In genomic region chr12:90396556-90396955, GRCh38 we compare ENCODE assay signal across 20 cellular contexts.
DNase-seq lines count a peak whose midpoint lies in the region; ATAC-seq, FAIRE-seq and TF ChIP-seq lines count a peak whose summit lies in the region.
"Had no signal": no experiment of that assay in that cellular context is flagged by ENCODE, and none has a peak within 500 bp of the region (broad histone marks: within the 10 kb centered on the region; RNA-seq: fewer than 3 reads in every experiment).

No MANE protein-coding gene starts in this region.

- TF ChIP-seq EP300 in K562 (IDR thresholded peaks at IDR 0.05; ENCODE audit: low read length) = no peak

- CTCF ChIA-PET in K562 (lab: Yijun Ruan, JAX; ENCODE audit: low intra/inter-chr PET ratio) = no interaction called here

- no peak for TF ChIP-seq POLR2A in K562 (conservative IDR thresholded peaks at IDR 0.05)
- no peak for TF ChIP-seq POLR2A in GM12891 (IDR thresholded peaks at IDR 0.05; ENCODE audit: low read depth, low read length)
- no peak for TF ChIP-seq POLR2A in right lobe of liver (IDR thresholded peaks at IDR 0.05)

- no peaks in the 10 kb centered on the region for H3K27me3 ChIP-seq in K562 (ENCODE audit: control insufficient read depth in 2 of 2, insufficient read depth in 2 of 2, low read length in 2 of 2)
- H3K27me3 ChIP-seq in right lobe of liver = no peaks in the 10 kb centered on the region

- H3K36me3 ChIP-seq in K562 (ENCODE audit: control insufficient read depth, insufficient read depth, low read length) (no peaks in the 10 kb centered on the region), right lobe of liver (no peaks in the 10 kb centered on the region)
- H3K36me3 ChIP-seq: BLaER1 treated with 17β-estradiol and CSF1 and Interleukin-3, amounts not matched to agents 10 nM and 100 nM had no signal

- no peak for FAIRE-seq in K562 (lab: Jason Lieb, UNC)
- no peak for FAIRE-seq in GM12891 (lab: Jason Lieb, UNC)
- FAIRE-seq: A549, G401.6, GM19239 had no signal

- H3K4me1 ChIP-seq in K562 (replicated peaks in 1 of 2; ENCODE audit: control insufficient read depth in 2 of 2, insufficient read depth in 2 of 2, low read length in 2 of 2) = no peaks in the 10 kb centered on the region
- no peaks in the 10 kb centered on the region for H3K4me1 ChIP-seq in right lobe of liver
- H3K4me1 ChIP-seq: A549; BLaER1 treated with 17β-estradiol and CSF1 and Interleukin-3, amounts not matched to agents 10 nM and 100 nM; Caco-2 had no signal

- DNase-seq in DMS53 (lab: John Stamatoyannopoulos, UW) (peak; percentile 5), DMS53 treated with DMSO at 0.1 percent for 48 hours (lab: John Stamatoyannopoulos, UW; ENCODE audit: unreplicated experiment) (no peak), OCI-M1 (lab: John Stamatoyannopoulos, UW) (peak; percentile 15), K562 (ENCODE audit: extremely low read depth in 1 of 4, low spot score in 3 of 4) (no peak), GM12891 (ENCODE audit: insufficient read length, low spot score) (no peak), SKM-1 (lab: John Stamatoyannopoulos, UW; ENCODE audit: unreplicated experiment) (no peak), right lobe of liver (no peak)
- DNase-seq: AML-193; Caco-2; Calu3; CD4-positive, alpha-beta T cell; CD8-positive, alpha-beta T cell; DMS79 treated with DMSO at 0.1 percent for 48 hours; GF-D8 had no signal

- no peaks in the 10 kb centered on the region for H3K9me1 ChIP-seq in K562 (ENCODE audit: control insufficient read depth, insufficient read depth, low read length)

- H3K9me3 ChIP-seq in K562 (replicated peaks; ENCODE audit: control insufficient read depth, insufficient read depth, low read depth, low read length) = peaks cover 3% of the 10 kb centered on the region; the same call in 1 of the 2 replicates
- no peaks in the 10 kb centered on the region for H3K9me3 ChIP-seq in right lobe of liver
- H3K9me3 ChIP-seq: Caco-2 had no signal

- POLR2A ChIA-PET in K562 (lab: Yijun Ruan, JAX) = no interaction called here

- no peaks in the 10 kb centered on the region for H4K20me1 ChIP-seq in K562 (replicated peaks; ENCODE audit: control insufficient read depth, insufficient read depth, low read length)
- H4K20me1 ChIP-seq: BLaER1 treated with 17β-estradiol and CSF1 and Interleukin-3, amounts not matched to agents 10 nM and 100 nM had no signal

- H2AFZ ChIP-seq in K562 (ENCODE audit: low read depth, low read length) = no peak overlapping the region

- TF ChIP-seq RAD21 in K562 (CRISPR knock-in tag; conservative IDR thresholded peaks at IDR 0.05 in 1 of 2, IDR thresholded peaks at IDR 0.05 in 1 of 2) = no peak

- intact Hi-C loops in K562 (cut with micrococcal nuclease) = no loop called here
- intact Hi-C loops in right lobe of liver (cut with DNase I) = no loop called here

- in situ Hi-C loops in K562 (cut with MboI) = no loop called here

- TF ChIP-seq CTCF in K562 (IDR thresholded peaks at IDR 0.05 in 2 of 3, conservative IDR thresholded peaks at IDR 0.05 in 1 of 3; ENCODE audit: insufficient read depth in 2 of 3, low read depth in 1 of 3, low read length in 3 of 3) (no peak), right lobe of liver (IDR thresholded peaks at IDR 0.05) (no peak)

- H3K4me3 ChIP-seq in K562 (no peak overlapping the region), right lobe of liver (no peak overlapping the region)
- H3K4me3 ChIP-seq: A549; BLaER1 treated with 17β-estradiol and CSF1 and Interleukin-3, amounts not matched to agents 10 nM and 100 nM had no signal

- ATAC-seq in K562 (no peak), right lobe of liver (no peak)
- ATAC-seq: A549; CD8-positive, alpha-beta T cell had no signal

- no TSS peak for BruUV-seq in K562 (replicated peaks; lab: Mats Ljungman, UMichigan)

- H3K27ac ChIP-seq in K562 (ENCODE audit: extremely low read depth, low read depth, low read length) = no peak overlapping the region
- H3K27ac ChIP-seq in right lobe of liver = no peak overlapping the region
- H3K27ac ChIP-seq: 22Rv1; A549; BLaER1 treated with 17β-estradiol and CSF1 and Interleukin-3, amounts not matched to agents 10 nM and 100 nM; C4-2B had no signal

- H3K4me2 ChIP-seq in K562 (ENCODE audit: insufficient read depth, low read length) = no peak overlapping the region
- H3K4me2 ChIP-seq: A549; BLaER1 treated with 17β-estradiol and CSF1 and Interleukin-3, amounts not matched to agents 10 nM and 100 nM had no signal

- WGBS in K562 (ENCODE audit: insufficient coverage, low coverage, missing lambda C conversion rate) = 0% methylated on average over 1 of the region's 1 CpG
- 83% methylated on average over 1 of the region's 1 CpG for WGBS in right lobe of liver (ENCODE audit: insufficient coverage, low coverage, low lambda C conversion rate, missing lambda C conversion rate)

- H3K9ac ChIP-seq in K562 (ENCODE audit: insufficient read depth in 1 of 2, low read depth in 2 of 2, low read length in 2 of 2) = no peak overlapping the region
- H3K9ac ChIP-seq: BLaER1 treated with 17β-estradiol and CSF1 and Interleukin-3, amounts not matched to agents 10 nM and 100 nM had no signal

- no peaks in the 10 kb centered on the region for H3K79me2 ChIP-seq in K562 (ENCODE audit: control insufficient read depth, insufficient read depth, low read length)

TF ChIP-seq in K562, 482 proteins besides CTCF, POLR2A, EP300 and RAD21:
- peak; percentile 60; the same call in 1 of the 2 replicates for TF ChIP-seq TRIM28 (IDR thresholded peaks at IDR 0.05)
- TF ChIP-seq EWSR1 (IDR thresholded peaks at IDR 0.05; ENCODE audit: borderline replicate concordance, low read depth, partially characterized antibody) = no peak

TF ChIP-seq in GM12891, 5 proteins besides CTCF, POLR2A, EP300 and RAD21:
- TF ChIP-seq POU2F2 (IDR thresholded peaks at IDR 0.05; ENCODE audit: low read depth, low read length) (no peak), SPI1 (IDR thresholded peaks at IDR 0.05; ENCODE audit: low read depth, low read length) (no peak), PAX5 (IDR thresholded peaks at IDR 0.05; ENCODE audit: insufficient read depth, low read length, severe bottlenecking) (no peak), TAF1 (IDR thresholded peaks at IDR 0.05; ENCODE audit: low read depth, low read length) (no peak), POLR2AphosphoS5 (IDR thresholded peaks at IDR 0.05; ENCODE audit: low read depth, low read length) (no peak)
TF ChIP-seq in GM12891: peak in this region for 0.

Comparison
In these comparisons a context has a peak if more than half of its experiments do, and no peak if none do; other contexts are left out.
1. DNase-seq: peak in DMS53 (single experiment) and OCI-M1 (single experiment); none in DMS53 treated with DMSO at 0.1 percent for 48 hours (single experiment), K562 (0 of 4), GM12891 (single experiment), SKM-1 (single experiment) and right lobe of liver (0 of 3).